1 cellular context compared by ENCODE assay signal in the genomic region with DNA sequence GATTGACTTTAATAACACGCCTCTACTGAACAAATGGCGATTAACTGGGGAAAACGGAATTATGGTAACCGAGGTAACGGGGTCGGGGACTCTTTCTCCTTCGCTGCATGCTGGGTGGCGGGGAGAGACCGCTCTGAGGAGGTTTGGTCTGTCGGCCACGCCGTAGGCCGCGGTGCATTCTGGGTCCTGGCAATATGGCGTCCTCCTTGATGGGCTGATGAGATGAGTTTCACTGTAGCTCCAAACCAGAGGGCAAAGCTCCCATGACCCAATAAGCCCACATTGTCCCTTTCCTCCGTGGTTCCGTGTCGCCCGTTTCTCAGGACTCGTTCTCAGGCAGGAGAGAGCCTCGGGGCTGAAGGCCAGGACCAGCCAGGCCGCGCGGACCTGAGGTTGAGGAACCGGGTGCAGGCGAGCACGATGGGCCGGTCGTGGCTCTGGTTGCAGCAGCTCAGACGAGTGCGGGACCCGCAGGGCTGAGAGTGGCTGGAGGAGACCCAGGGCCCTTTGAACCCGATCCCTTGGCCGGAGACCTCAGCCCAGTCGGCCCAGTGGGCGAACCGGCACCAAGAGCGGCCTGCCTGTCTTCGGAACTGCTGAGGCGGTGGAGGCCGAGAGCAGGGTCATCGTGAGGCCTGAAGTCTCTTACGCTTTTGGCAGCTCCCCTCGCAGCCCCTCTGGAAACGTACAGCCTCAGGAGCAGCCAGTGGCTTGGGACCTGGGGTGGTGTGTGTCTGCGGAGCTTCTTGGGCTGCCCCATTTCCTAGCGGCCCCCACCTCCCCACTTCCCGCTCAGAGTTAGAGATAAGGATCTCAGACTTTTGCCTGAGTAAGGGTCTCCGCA.
TF ChIP-seq lines count a peak whose summit lies in the region.

TSS of gene RPTOR (plus strand) at position 184 of the 844 bp plus-strand sequence. CDS start 792 bp downstream, outside the sequence.

TF ChIP-seq in GM12878, 131 proteins besides CTCF, POLR2A, EP300 and RAD21 (continued from another document and continues in another):
- TF ChIP-seq REST (IDR thresholded peaks at IDR 0.05; ENCODE audit: low read depth, low read length), result peak; percentile 48
- no peak for TF ChIP-seq ATF3 (IDR thresholded peaks at IDR 0.05; ENCODE audit: borderline replicate concordance, extremely low read depth, low read depth, low read length)
- TF ChIP-seq ZNF592 (IDR thresholded peaks at IDR 0.05), result no peak
- 0 out of 2 replicates have a peak, but pooled peaks have one; percentile 27 for TF ChIP-seq NFIC (IDR thresholded peaks at IDR 0.05; ENCODE audit: low read depth, low read length)
- TF ChIP-seq PKNOX1 (IDR thresholded peaks at IDR 0.05), result no peak
- no peak for TF ChIP-seq NRF1 (conservative IDR thresholded peaks at IDR 0.05; ENCODE audit: low read depth, low read length)
- TF ChIP-seq, protein P1, sequence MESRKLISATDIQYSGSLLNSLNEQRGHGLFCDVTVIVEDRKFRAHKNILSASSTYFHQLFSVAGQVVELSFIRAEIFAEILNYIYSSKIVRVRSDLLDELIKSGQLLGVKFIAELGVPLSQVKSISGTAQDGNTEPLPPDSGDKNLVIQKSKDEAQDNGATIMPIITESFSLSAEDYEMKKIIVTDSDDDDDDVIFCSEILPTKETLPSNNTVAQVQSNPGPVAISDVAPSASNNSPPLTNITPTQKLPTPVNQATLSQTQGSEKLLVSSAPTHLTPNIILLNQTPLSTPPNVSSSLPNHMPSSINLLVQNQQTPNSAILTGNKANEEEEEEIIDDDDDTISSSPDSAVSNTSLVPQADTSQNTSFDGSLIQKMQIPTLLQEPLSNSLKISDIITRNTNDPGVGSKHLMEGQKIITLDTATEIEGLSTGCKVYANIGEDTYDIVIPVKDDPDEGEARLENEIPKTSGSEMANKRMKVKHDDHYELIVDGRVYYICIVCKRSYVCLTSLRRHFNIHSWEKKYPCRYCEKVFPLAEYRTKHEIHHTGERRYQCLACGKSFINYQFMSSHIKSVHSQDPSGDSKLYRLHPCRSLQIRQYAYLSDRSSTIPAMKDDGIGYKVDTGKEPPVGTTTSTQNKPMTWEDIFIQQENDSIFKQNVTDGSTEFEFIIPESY (IDR thresholded peaks at IDR 0.05), result no peak
- TF ChIP-seq CBFB (IDR thresholded peaks at IDR 0.05; ENCODE audit: low read depth), result peak; percentile 93
- TF ChIP-seq HDAC2 (IDR thresholded peaks at IDR 0.05), result peak; percentile 84; the same call in 1 of the 2 replicates
- TF ChIP-seq, protein P2, sequence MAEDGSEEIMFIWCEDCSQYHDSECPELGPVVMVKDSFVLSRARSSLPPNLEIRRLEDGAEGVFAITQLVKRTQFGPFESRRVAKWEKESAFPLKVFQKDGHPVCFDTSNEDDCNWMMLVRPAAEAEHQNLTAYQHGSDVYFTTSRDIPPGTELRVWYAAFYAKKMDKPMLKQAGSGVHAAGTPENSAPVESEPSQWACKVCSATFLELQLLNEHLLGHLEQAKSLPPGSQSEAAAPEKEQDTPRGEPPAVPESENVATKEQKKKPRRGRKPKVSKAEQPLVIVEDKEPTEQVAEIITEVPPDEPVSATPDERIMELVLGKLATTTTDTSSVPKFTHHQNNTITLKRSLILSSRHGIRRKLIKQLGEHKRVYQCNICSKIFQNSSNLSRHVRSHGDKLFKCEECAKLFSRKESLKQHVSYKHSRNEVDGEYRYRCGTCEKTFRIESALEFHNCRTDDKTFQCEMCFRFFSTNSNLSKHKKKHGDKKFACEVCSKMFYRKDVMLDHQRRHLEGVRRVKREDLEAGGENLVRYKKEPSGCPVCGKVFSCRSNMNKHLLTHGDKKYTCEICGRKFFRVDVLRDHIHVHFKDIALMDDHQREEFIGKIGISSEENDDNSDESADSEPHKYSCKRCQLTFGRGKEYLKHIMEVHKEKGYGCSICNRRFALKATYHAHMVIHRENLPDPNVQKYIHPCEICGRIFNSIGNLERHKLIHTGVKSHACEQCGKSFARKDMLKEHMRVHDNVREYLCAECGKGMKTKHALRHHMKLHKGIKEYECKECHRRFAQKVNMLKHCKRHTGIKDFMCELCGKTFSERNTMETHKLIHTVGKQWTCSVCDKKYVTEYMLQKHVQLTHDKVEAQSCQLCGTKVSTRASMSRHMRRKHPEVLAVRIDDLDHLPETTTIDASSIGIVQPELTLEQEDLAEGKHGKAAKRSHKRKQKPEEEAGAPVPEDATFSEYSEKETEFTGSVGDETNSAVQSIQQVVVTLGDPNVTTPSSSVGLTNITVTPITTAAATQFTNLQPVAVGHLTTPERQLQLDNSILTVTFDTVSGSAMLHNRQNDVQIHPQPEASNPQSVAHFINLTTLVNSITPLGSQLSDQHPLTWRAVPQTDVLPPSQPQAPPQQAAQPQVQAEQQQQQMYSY (CRISPR knock-in tag; IDR thresholded peaks at IDR 0.05), result no peak
- no peak; the same call in 1 of the 2 replicates for TF ChIP-seq RCOR1 (conservative IDR thresholded peaks at IDR 0.05; ENCODE audit: low read depth, low read length)
- TF ChIP-seq, protein P3, sequence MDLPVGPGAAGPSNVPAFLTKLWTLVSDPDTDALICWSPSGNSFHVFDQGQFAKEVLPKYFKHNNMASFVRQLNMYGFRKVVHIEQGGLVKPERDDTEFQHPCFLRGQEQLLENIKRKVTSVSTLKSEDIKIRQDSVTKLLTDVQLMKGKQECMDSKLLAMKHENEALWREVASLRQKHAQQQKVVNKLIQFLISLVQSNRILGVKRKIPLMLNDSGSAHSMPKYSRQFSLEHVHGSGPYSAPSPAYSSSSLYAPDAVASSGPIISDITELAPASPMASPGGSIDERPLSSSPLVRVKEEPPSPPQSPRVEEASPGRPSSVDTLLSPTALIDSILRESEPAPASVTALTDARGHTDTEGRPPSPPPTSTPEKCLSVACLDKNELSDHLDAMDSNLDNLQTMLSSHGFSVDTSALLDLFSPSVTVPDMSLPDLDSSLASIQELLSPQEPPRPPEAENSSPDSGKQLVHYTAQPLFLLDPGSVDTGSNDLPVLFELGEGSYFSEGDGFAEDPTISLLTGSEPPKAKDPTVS (IDR thresholded peaks at IDR 0.05; ENCODE audit: low read depth, low read length), result no peak
- TF ChIP-seq EED (IDR thresholded peaks at IDR 0.05; ENCODE audit: low read depth), result no peak
- TF ChIP-seq EGR1 (IDR thresholded peaks at IDR 0.05; ENCODE audit: borderline replicate concordance in 1 of 2, low read depth in 2 of 2, low read length in 2 of 2), result no peak
- peak in 1 of 2 experiments; percentile 22; a peak in 1 of 4 replicates for TF ChIP-seq SRF (IDR thresholded peaks at IDR 0.05; ENCODE audit: low read depth in 2 of 2, low read length in 2 of 2)
- no peak for TF ChIP-seq ZSCAN29 (IDR thresholded peaks at IDR 0.05)
- no peak for TF ChIP-seq WRNIP1 (IDR thresholded peaks at IDR 0.05; ENCODE audit: borderline replicate concordance, low read depth, low read length)
- 0 out of 2 replicates have a peak, but pooled peaks have one; percentile 44 for TF ChIP-seq IRF4 (IDR thresholded peaks at IDR 0.05; ENCODE audit: low read depth, low read length)
- TF ChIP-seq SIN3A (IDR thresholded peaks at IDR 0.05; ENCODE audit: low read depth, low read length), result peak; percentile 86; the same call in 1 of the 2 replicates
- no peak for TF ChIP-seq TCF3 (IDR thresholded peaks at IDR 0.05; ENCODE audit: borderline replicate concordance, insufficient read depth, low read depth, low read length)
- no peak for TF ChIP-seq PAX5 (IDR thresholded peaks at IDR 0.05; ENCODE audit: borderline replicate concordance, low read depth, low read length)
- TF ChIP-seq USF2 (IDR thresholded peaks at IDR 0.05; ENCODE audit: borderline replicate concordance, low read depth, low read length), result no peak
- no peak for TF ChIP-seq ZNF274 (IDR thresholded peaks at IDR 0.05; ENCODE audit: insufficient read depth, insufficient read length)
- TF ChIP-seq TCF12 (IDR thresholded peaks at IDR 0.05; ENCODE audit: low read depth, low read length), result peak; percentile 71; the same call in 1 of the 2 replicates
- TF ChIP-seq BHLHE40 (IDR thresholded peaks at IDR 0.05; ENCODE audit: borderline replicate concordance in 1 of 2, low read depth in 2 of 2, low read length in 1 of 2), result 0 out of 4 replicates have a peak, but pooled peaks of 1 of the 2 experiments have one; percentile 3
- TF ChIP-seq PBX3 (IDR thresholded peaks at IDR 0.05; ENCODE audit: insufficient replicate concordance, low read depth, low read length), result no peak
- no peak for TF ChIP-seq FOXM1 (IDR thresholded peaks at IDR 0.05; ENCODE audit: low read depth, low read length)
- peak; percentile 87 for TF ChIP-seq IKZF1 (conservative IDR thresholded peaks at IDR 0.05)
